In the genomic region with DNA sequence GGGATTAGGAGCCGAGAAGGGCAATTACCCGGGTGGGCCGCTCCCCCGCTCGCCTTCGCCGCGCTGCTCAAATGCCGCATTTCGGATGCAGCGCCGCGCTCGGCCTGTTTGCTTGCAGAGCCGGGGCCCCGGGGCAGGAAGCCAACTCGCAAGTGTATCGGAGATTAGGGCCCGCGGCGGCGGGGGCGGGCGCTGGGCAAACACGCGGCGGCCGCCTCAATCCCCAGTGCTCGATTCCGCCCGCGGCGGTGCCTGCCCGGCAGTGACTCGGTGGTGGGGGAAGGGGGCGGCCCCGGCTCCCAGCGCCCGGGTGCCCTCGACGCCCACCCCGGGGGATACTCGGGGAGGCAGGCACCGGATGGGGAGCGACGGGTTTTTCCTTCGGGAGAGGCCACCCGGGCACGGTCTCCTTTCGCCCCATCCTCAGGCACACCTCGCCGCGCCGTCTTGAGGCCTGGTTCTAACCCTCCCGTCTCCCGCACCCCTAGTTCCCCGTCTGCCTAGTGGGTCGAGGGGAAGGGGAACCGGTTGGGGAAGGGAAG, we compare ENCODE assay signal across 8 cellular contexts. TPM values are rescaled to one million over a fixed set of nuclear protein-coding genes. Genes with fewer than 3 reads are reported as not detected.
DNase-seq lines count a peak whose midpoint lies in the region; ATAC-seq, FAIRE-seq and TF ChIP-seq lines count a peak whose summit lies in the region.

No MANE protein-coding gene starts in this region.

- no peak overlapping the region for H2AK5ac ChIP-seq in IMR-90 (ENCODE audit: low read depth, low read length)

- POLR2A ChIA-PET in IMR-90 (lab: Charles Lee; ENCODE audit: unreplicated experiment) (no interaction called here), activated B cell treated with CpG ODN at 0.5 μM for 24 hours (lab: Charles Lee) (interaction anchor here (2.2 kb wide), 1 partner anchor 58 kb away, joined by 8 read pairs; a partner anchor contains a TSS)

- H3K18ac ChIP-seq in IMR-90 (ENCODE audit: low read depth, low read length) = no peak overlapping the region

- H3K4me3 Mint-ChIP-seq in activated B cell treated with CpG ODN at 0.5 μM for 24 hours = peak overlapping the region; percentile 94

- in situ Hi-C loops in IMR-90 (cut with MboI; ENCODE audit: low sequenced_read_pairs) = no loop called here

- no peak overlapping the region for H3K9ac ChIP-seq in IMR-90 (ENCODE audit: low read depth, low read length)

- H3K9me3 Mint-ChIP-seq in activated B cell treated with CpG ODN at 0.5 μM for 24 hours = no peaks in the 10 kb centered on the region

- ATAC-seq in IMR-90 (ENCODE audit: low read depth) (peak; percentile 22), activated B cell treated with CpG ODN at 0.5 μM for 24 hours (ENCODE audit: low read depth) (peak; percentile 38), GM19324 (IDR thresholded peaks at IDR 0.05; ENCODE audit: low FRiP score, unreplicated experiment) (no peak), HG03175 (IDR thresholded peaks at IDR 0.05; ENCODE audit: unreplicated experiment) (no peak)

- H3K4ac ChIP-seq in IMR-90 (ENCODE audit: low read depth, low read length) = peak overlapping the region; percentile 60; the same call in 1 of the 2 replicates

- H2BK5ac ChIP-seq in IMR-90 (ENCODE audit: low read depth, low read length, poor library complexity, severe bottlenecking) = no peak overlapping the region

- H3K27me3 ChIP-seq in IMR-90 (ENCODE audit: control insufficient read depth, insufficient read depth, low read length) (peaks cover 50% of the 10 kb centered on the region), bronchial epithelial cell (ENCODE audit: control insufficient read depth, insufficient read depth, low read length) (peaks cover 7% of the 10 kb centered on the region), small intestine (ENCODE audit: control insufficient read depth in 2 of 2, insufficient read depth in 2 of 2, low read length in 2 of 2) (peaks cover 0 to 4% of the 10 kb centered on the region in 2 donors)

- CTCF ChIA-PET in IMR-90 (lab: Yijun Ruan, JAX) = no interaction called here
- CTCF ChIA-PET in activated B cell treated with CpG ODN at 0.5 μM for 24 hours (lab: Charles Lee) = interaction anchor here (2.4 to 2.9 kb wide), 3 partner anchors 179 to 281 kb away, joined by 15 to 67 read pairs (median 41); no protein-coding TSS in a partner anchor

- H4K20me1 ChIP-seq in IMR-90 (ENCODE audit: insufficient read depth, low read length) = no peaks in the 10 kb centered on the region

- no peak overlapping the region for H2BK15ac ChIP-seq in IMR-90 (ENCODE audit: low read depth, low read length)

- dilution Hi-C loops in IMR-90 (cut with HindIII; ENCODE audit: low sequenced_read_pairs, unreplicated experiment) = no loop called here

- no peak overlapping the region for H2BK120ac ChIP-seq in IMR-90 (ENCODE audit: low read depth, low read length)

- H3K4me1 ChIP-seq in IMR-90 (ENCODE audit: control insufficient read depth, insufficient read depth, low read length) = 0 out of 2 replicates have a peak, but pooled peaks cover 2% of the 10 kb centered on the region
- H3K4me1 ChIP-seq in small intestine (ENCODE audit: control insufficient read depth in 2 of 2, insufficient read depth in 1 of 2, low read depth in 1 of 2, low read length in 1 of 2) = peaks cover 0 to 8% of the 10 kb centered on the region in 2 donors

- TF ChIP-seq POLR2A in IMR-90 (IDR thresholded peaks at IDR 0.05; ENCODE audit: low read depth, low read length) = no peak

- no peak overlapping the region for H3K23ac ChIP-seq in IMR-90 (ENCODE audit: low read depth, low read length)

- H3K27ac Mint-ChIP-seq in activated B cell treated with CpG ODN at 0.5 μM for 24 hours = no peak overlapping the region

- TF ChIP-seq CTCF in IMR-90 (conservative IDR thresholded peaks at IDR 0.05; ENCODE audit: low read depth, low read length) (no peak), activated B cell treated with CpG ODN at 0.5 μM for 24 hours (IDR thresholded peaks at IDR 0.05) (no peak), bronchial epithelial cell (IDR thresholded peaks at IDR 0.05; ENCODE audit: insufficient read depth, low read length, severe bottlenecking) (peak; percentile 5)

- H3K4me2 ChIP-seq in IMR-90 (ENCODE audit: low read depth, low read length) = peak overlapping the region; percentile 33; the same call in 1 of the 2 replicates

- TF ChIP-seq RAD21 in IMR-90 (IDR thresholded peaks at IDR 0.05; ENCODE audit: low read length) = no peak

- no peak overlapping the region for H4K8ac ChIP-seq in IMR-90 (ENCODE audit: low read depth in 2 of 2, low read length in 2 of 2)

- H3K27me3 Mint-ChIP-seq in activated B cell treated with CpG ODN at 0.5 μM for 24 hours = peaks cover 43% of the 10 kb centered on the region

- no peak overlapping the region for H3K14ac ChIP-seq in IMR-90 (replicated peaks; ENCODE audit: low read depth, low read length)

- no peak overlapping the region for H3K27ac ChIP-seq in IMR-90 (ENCODE audit: insufficient read depth, low read length)
- H3K27ac ChIP-seq in small intestine (ENCODE audit: low read depth in 1 of 2, low read length in 1 of 2) = no peak overlapping the region

- no peak overlapping the region for H3K56ac ChIP-seq in IMR-90 (ENCODE audit: extremely low read depth, insufficient read depth, low read length)

- H3K4me3 ChIP-seq in IMR-90 (ENCODE audit: insufficient read depth, low read depth, low read length) = 0 out of 2 replicates have a peak overlapping the region, but pooled peaks have one; percentile 8
- peak overlapping the region; percentile 22 for H3K4me3 ChIP-seq in bronchial epithelial cell (ENCODE audit: low read depth, low read length)
- peak overlapping the region; percentile 25 to 46 for H3K4me3 ChIP-seq in small intestine (ENCODE audit: low read depth in 1 of 2, low read length in 2 of 2)

- peaks cover 2% of the 10 kb centered on the region for H3K36me3 Mint-ChIP-seq in activated B cell treated with CpG ODN at 0.5 μM for 24 hours (ENCODE audit: low read depth)

- H3K4me1 Mint-ChIP-seq in activated B cell treated with CpG ODN at 0.5 μM for 24 hours = peaks cover 15% of the 10 kb centered on the region

- intact Hi-C loops in IMR-90 (cut with micrococcal nuclease) (loop anchor here (5.0 kb wide), 1 partner anchor 183 kb away; no protein-coding TSS in a partner anchor), activated B cell treated with CpG ODN at 0.5 μM for 24 hours (cut with micrococcal nuclease) (loop anchor here (1.0 to 5.0 kb wide), 3 partner anchors 59 to 1253 kb away; a partner anchor contains a TSS)

- WGBS in IMR-90 (ENCODE audit: extremely low coverage in 2 of 2, insufficient read length in 1 of 2), 2 experiments = 2% methylated on average over 15 of the region's 59 CpGs; no CpG with 5 or more reads in 1 of the 2 experiments
- 0 to 1% (median 0%) methylated on average over 35 to 59 of the region's 59 CpGs for WGBS in small intestine, 3 donors

- no peak overlapping the region for H4K5ac ChIP-seq in IMR-90 (ENCODE audit: low read depth, low read length)

- peak overlapping the region; percentile 91 for H2AFZ ChIP-seq in IMR-90 (replicated peaks; ENCODE audit: low read length, poor library complexity)

- H3K79me1 ChIP-seq in IMR-90 (ENCODE audit: low read depth in 1 of 2, low read length in 2 of 2) = no peaks in the 10 kb centered on the region

- H4K91ac ChIP-seq in IMR-90 (ENCODE audit: insufficient read depth, low read depth, low read length) = no peak overlapping the region

- no peaks in the 10 kb centered on the region for H3K36me3 ChIP-seq in IMR-90 (ENCODE audit: control insufficient read depth, insufficient read depth, low read length)
- H3K36me3 ChIP-seq in bronchial epithelial cell (ENCODE audit: control insufficient read depth, insufficient read depth, low read length) = no peaks in the 10 kb centered on the region
- H3K36me3 ChIP-seq in small intestine (ENCODE audit: control insufficient read depth in 2 of 2, insufficient read depth in 2 of 2, low read length in 2 of 2) = no peaks in the 10 kb centered on the region

- FAIRE-seq in bronchial epithelial cell (lab: Jason Lieb, UNC) (no peak), small intestine (lab: Jason Lieb, UNC) (no peak)

- no peaks in the 10 kb centered on the region for H3K9me3 ChIP-seq in IMR-90 (ENCODE audit: control insufficient read depth, insufficient read depth, low read length)
- no peaks in the 10 kb centered on the region for H3K9me3 ChIP-seq in small intestine (ENCODE audit: control insufficient read depth, low read depth)

- H2BK20ac ChIP-seq in IMR-90 (ENCODE audit: low read depth, low read length) = no peak overlapping the region

- no TSS peak for BruUV-seq in IMR-90 (replicated peaks; lab: Mats Ljungman, UMichigan)

- no peaks in the 10 kb centered on the region for H3K9me1 ChIP-seq in IMR-90 (ENCODE audit: insufficient read depth, low read length)

- H2AK9ac ChIP-seq in IMR-90 (replicated peaks; ENCODE audit: low read depth, low read length, poor library complexity) = no peak overlapping the region

- DNase-seq in DMS79 treated with DMSO at 0.1 percent for 48 hours (lab: John Stamatoyannopoulos, UW) = peak; percentile 33
- DNase-seq in IMR-90 = peak; percentile 62
- peak; percentile 61 for DNase-seq in activated B cell treated with CpG ODN at 0.5 μM for 24 hours
- peak; percentile 27 for DNase-seq in bronchial epithelial cell (ENCODE audit: low read depth)
- DNase-seq in iPS-NIHi11 (ENCODE audit: low spot score) = peak; percentile 73
- DNase-seq in small intestine = peak; percentile 51

RNA-seq across cellular contexts. Expression of a gene that starts 26.6 kb away (rescaled TPM):
- total RNA-seq in IMR-90 (2012; rRNA removed) (not detected in 2 replicates), activated B cell treated with CpG ODN at 0.5 μM for 24 hours (not detected in 2 replicates), bronchial epithelial cell (not detected in 2 replicates)
- polyA plus RNA-seq in IMR-90 (2012; rRNA removed) (not detected in 2 replicates), small intestine (not detected)
- polyA plus RNA-seq in IMR-90 (2012; cell fraction: cytosol; rRNA removed) = not detected in 2 replicates
- not detected in 2 replicates for polyA plus RNA-seq in IMR-90 (2012; cell fraction: nucleus; rRNA removed; ENCODE audit: low replicate concordance)

RNA-seq across cellular contexts. Expression of a gene that starts 38.3 kb away (rescaled TPM):
- total RNA-seq in IMR-90 (2012; rRNA removed) (18.9 and 19.7 TPM in 2 replicates), activated B cell treated with CpG ODN at 0.5 μM for 24 hours (35.7 and 37.8 TPM in 2 replicates), bronchial epithelial cell (11.1 and 18.4 TPM in 2 replicates)
- polyA plus RNA-seq in IMR-90 (2012; rRNA removed) (16.9 and 17.8 TPM in 2 replicates), small intestine (10 to 100 TPM in 1 of 3 donors, 1 to 10 TPM in 2; 3.1 to 17.0 (median 4.3) TPM)
- 10.8 and 12.0 TPM in 2 replicates for polyA plus RNA-seq in IMR-90 (2012; cell fraction: cytosol; rRNA removed)
- polyA plus RNA-seq in IMR-90 (2012; cell fraction: nucleus; rRNA removed; ENCODE audit: low replicate concordance) = 36.5 and 44.1 TPM in 2 replicates

RNA-seq across cellular contexts. Expression of a gene that starts 57.3 kb away (rescaled TPM):
- total RNA-seq in IMR-90 (2012; rRNA removed) (13.1 and 14.4 TPM in 2 replicates), activated B cell treated with CpG ODN at 0.5 μM for 24 hours (4.6 and 4.7 TPM in 2 replicates), bronchial epithelial cell (5.8 and 11.5 TPM in 2 replicates)
- polyA plus RNA-seq in IMR-90 (2012; rRNA removed) (18.4 and 23.1 TPM in 2 replicates), small intestine (100 to 1,000 TPM in 1 of 3 donors, 10 to 100 TPM in 2; 35.6 to 113 (median 57.3) TPM)
- polyA plus RNA-seq in IMR-90 (2012; cell fraction: cytosol; rRNA removed) = 18.4 and 22.8 TPM in 2 replicates
- polyA plus RNA-seq in IMR-90 (2012; cell fraction: nucleus; rRNA removed; ENCODE audit: low replicate concordance) = 5.8 and 9.0 TPM in 2 replicates

RNA-seq across cellular contexts. Expression of a gene that starts 58.4 kb away (rescaled TPM):
- total RNA-seq in IMR-90 (2012; rRNA removed) = 557 and 575 TPM in 2 replicates
- 321 and 329 TPM in 2 replicates for polyA plus RNA-seq in IMR-90 (2012; rRNA removed)
- 226 and 323 TPM in 2 replicates for polyA plus RNA-seq in IMR-90 (2012; cell fraction: cytosol; rRNA removed)
- 107 and 114 TPM in 2 replicates for polyA plus RNA-seq in IMR-90 (2012; cell fraction: nucleus; rRNA removed; ENCODE audit: low replicate concordance)
- 295 and 307 TPM in 2 replicates for total RNA-seq in activated B cell treated with CpG ODN at 0.5 μM for 24 hours
- total RNA-seq in bronchial epithelial cell = 260 and 362 TPM in 2 replicates
- 100 to 1,000 TPM; 120 to 196 (median 131) TPM for polyA plus RNA-seq in small intestine

Comparison
In these comparisons a context has a peak if more than half of its experiments do, and no peak if none do; other contexts are left out.
1. ATAC-seq: peak in IMR-90 (single experiment) and activated B cell treated with CpG ODN at 0.5 μM for 24 hours (single experiment); none in GM19324 (single experiment) and HG03175 (single experiment).
2. Peak in every context shown above with its lines, with median percentiles within 50 percentile points of each other: DNase-seq and H3K4me3 ChIP-seq.